In the genomic region with DNA sequence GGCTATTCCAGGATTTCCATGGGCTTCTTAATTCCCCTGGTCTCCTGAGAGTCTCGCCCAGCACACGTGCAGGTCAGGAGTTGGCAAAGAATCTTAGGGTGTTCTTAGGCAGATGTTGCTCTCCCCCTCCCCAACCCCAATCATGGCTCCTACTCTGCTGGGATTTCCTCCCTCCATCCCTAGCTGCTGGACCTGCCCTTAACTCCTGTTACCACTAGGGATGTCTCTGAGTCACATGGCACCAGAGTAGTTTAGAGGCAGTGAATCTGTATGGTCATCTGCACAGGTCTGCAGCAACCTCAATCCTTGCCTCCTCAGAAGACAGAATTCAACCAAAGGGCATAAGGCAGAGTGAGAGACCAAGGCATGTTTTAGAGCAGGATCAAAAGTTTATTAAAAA, we compare ENCODE assay signal across 20 cellular contexts. TPM values are rescaled to one million over a fixed set of nuclear protein-coding genes. Genes with fewer than 3 reads are reported as not detected.
DNase-seq lines count a peak whose midpoint lies in the region; ATAC-seq and TF ChIP-seq lines count a peak whose summit lies in the region.
"Had no signal": no experiment of that assay in that cellular context is flagged by ENCODE, and none has a peak within 500 bp of the region (broad histone marks: within the 10 kb centered on the region; RNA-seq: fewer than 3 reads in every experiment).

No MANE protein-coding gene starts in this region.

- H3K18ac ChIP-seq in H9 (ENCODE audit: insufficient read length, low read depth, low read length), result no peak overlapping the region

- H3K23ac ChIP-seq in H9 (ENCODE audit: insufficient read length, low read depth, low read length), result no peak overlapping the region

- WGBS in H9 (ENCODE audit: extremely low coverage, insufficient read length, low lambda C conversion rate), result no CpG with 5 or more reads among the region's 2 CpGs
- 89 to 95% methylated on average over 2 of the region's 2 CpGs for WGBS in tibial nerve, 2 donors

- H2BK15ac ChIP-seq in H9 (ENCODE audit: low read depth, low read length), result no peak overlapping the region

- no peak for TF ChIP-seq EP300 in tibial nerve (IDR thresholded peaks at IDR 0.05)

- H2BK20ac ChIP-seq in H9 (ENCODE audit: low read depth, low read length, poor library complexity, severe bottlenecking), result no peak overlapping the region

- no peak overlapping the region for H2BK12ac ChIP-seq in H9 (ENCODE audit: insufficient read length, low read depth, low read length)

- no peak overlapping the region for H3K9ac ChIP-seq in H9 (ENCODE audit: extremely low read depth, insufficient read length, low read length)

- POLR2A ChIA-PET in AG04449 (lab: Yijun Ruan, JAX), result no interaction called here

- H3K9me3 Mint-ChIP-seq in H9, result peaks cover 5 to 13% of the 10 kb centered on the region in 2 experiments; a peak in 4 of 5 replicates
- H3K9me3 Mint-ChIP-seq: type B pancreatic cell had no signal

- no peak for ATAC-seq in HG02938 (IDR thresholded peaks at IDR 0.05; ENCODE audit: unreplicated experiment)
- ATAC-seq: activated CD8-positive, alpha-beta T cell treated with anti-CD3 and anti-CD28 coated beads, Interleukin-2, amount 10 ng/mL, durations not matched to agents 7 days and 5 days; activated naive CD8-positive, alpha-beta T cell treated with anti-CD3 and anti-CD28 coated beads, Interleukin-2, amount 50 U/mL, for 24 hours; naive thymus-derived CD8-positive, alpha-beta T cell; stimulated activated memory B cell treated with anti-CD40 and anti-IgM and Interleukin-4, amounts not matched to agents 10 μg/mL and 1 μg/mL and 100 μg/mL, for 72 hours had no signal

- peak; percentile 26 for TF ChIP-seq CTCF in AG04449 (IDR thresholded peaks at IDR 0.05; ENCODE audit: insufficient read depth, low read length, missing control alignments)
- peak; percentile 37 for TF ChIP-seq CTCF in H9 (conservative IDR thresholded peaks at IDR 0.05)
- peak; percentile 9 for TF ChIP-seq CTCF in astrocyte of the cerebellum (IDR thresholded peaks at IDR 0.05; ENCODE audit: low read depth, low read length, missing control alignments)
- no peak for TF ChIP-seq CTCF in GM13977 (IDR thresholded peaks at IDR 0.05; ENCODE audit: extremely low read depth, insufficient read depth, missing control alignments)
- no peak for TF ChIP-seq CTCF in tibial nerve (IDR thresholded peaks at IDR 0.05)

- H3K9me3 ChIP-seq in H9 (ENCODE audit: control insufficient read depth, low read depth, low read length) (no peaks in the 10 kb centered on the region), tibial nerve (peaks cover 0 to 18% (median 0%) of the 10 kb centered on the region in 4 donors)
- H3K9me3 ChIP-seq: Caco-2 had no signal

- CTCF ChIA-PET in AG04449 (lab: Yijun Ruan, JAX), result interaction anchor here (4.6 to 7.6 kb wide), 2 partner anchors 15 to 136 kb away, joined by 30 to 42 read pairs; no protein-coding TSS in a partner anchor

- H3K4ac ChIP-seq in H9 (ENCODE audit: low read depth, low read length), result no peak overlapping the region

- no peak overlapping the region for H2AK5ac ChIP-seq in H9 (ENCODE audit: insufficient read length, low read length)

- H3K4me3 ChIP-seq in AG04449 (ENCODE audit: low read depth, low read length) (no peak overlapping the region), astrocyte of the cerebellum (ENCODE audit: low read depth, low read length) (no peak overlapping the region), tibial nerve (no peak overlapping the region)

- no peak overlapping the region for H3K4me2 ChIP-seq in H9 (ENCODE audit: insufficient read depth, insufficient read length, low read length)

- H3T11ph ChIP-seq in H9 (ENCODE audit: low read length), result no peak overlapping the region

- H3K27me3 ChIP-seq in H9 (ENCODE audit: insufficient read depth, low read length), result no peaks in the 10 kb centered on the region
- no peaks in the 10 kb centered on the region for H3K27me3 ChIP-seq in tibial nerve

- no peak overlapping the region for H2BK5ac ChIP-seq in H9 (ENCODE audit: insufficient read length, low read length)

- no peak overlapping the region for H4K5ac ChIP-seq in H9 (ENCODE audit: insufficient read length, low read depth, low read length)

- no peak overlapping the region for H3K56ac ChIP-seq in H9 (ENCODE audit: insufficient read length, low read depth, low read length)

- H4K8ac ChIP-seq in H9 (replicated peaks; ENCODE audit: insufficient read length, low read depth, low read length), result no peak overlapping the region

- H2BK120ac ChIP-seq in H9 (ENCODE audit: low read depth, low read length, poor library complexity, severe bottlenecking), result no peak overlapping the region

- no peaks in the 10 kb centered on the region for H3K23me2 ChIP-seq in H9 (ENCODE audit: insufficient read length, low read depth, low read length, poor library complexity, severe bottlenecking)

- H3K27ac Mint-ChIP-seq in H9, result no peak overlapping the region
- H3K27ac Mint-ChIP-seq: activated CD8-positive, alpha-beta T cell treated with anti-CD3 and anti-CD28 coated beads, Interleukin-2, amount 10 ng/mL, durations not matched to agents 7 days and 5 days; activated naive CD8-positive, alpha-beta T cell treated with anti-CD3 and anti-CD28 coated beads, Interleukin-2, amount 50 U/mL, for 24 hours; activated T-helper 1 cell treated with anti-CD3 and anti-CD28 coated beads, Interleukin-12 subunit alpha, Interleukin-12 subunit beta, Interleukin-2, Interleukin-4 antibody, amounts not matched to agents 30 ng/mL and 10 ng/mL and 1 ng/mL, durations not matched to agents 14 hours and 24 hours and 36 hours; stimulated activated memory B cell treated with anti-CD40 and anti-IgM and Interleukin-4, amounts not matched to agents 10 μg/mL and 1 μg/mL and 100 μg/mL, for 72 hours; type B pancreatic cell had no signal

- H4K91ac ChIP-seq in H9 (ENCODE audit: insufficient read length, low read depth, low read length), result no peak overlapping the region

- H3K4me3 Mint-ChIP-seq in H9, result no peak overlapping the region
- H3K4me3 Mint-ChIP-seq: activated CD8-positive, alpha-beta T cell treated with anti-CD3 and anti-CD28 coated beads, Interleukin-2, amount 10 ng/mL, durations not matched to agents 7 days and 5 days; activated naive CD8-positive, alpha-beta T cell treated with anti-CD3 and anti-CD28 coated beads, Interleukin-2, amount 50 U/mL, for 24 hours; activated T-helper 1 cell treated with anti-CD3 and anti-CD28 coated beads, Interleukin-12 subunit alpha, Interleukin-12 subunit beta, Interleukin-2, Interleukin-4 antibody, amounts not matched to agents 30 ng/mL and 10 ng/mL and 1 ng/mL, durations not matched to agents 14 hours and 24 hours and 36 hours; stimulated activated memory B cell treated with anti-CD40 and anti-IgM and Interleukin-4, amounts not matched to agents 10 μg/mL and 1 μg/mL and 100 μg/mL, for 72 hours; type B pancreatic cell had no signal

- in situ Hi-C loops in astrocyte of the cerebellum (cut with HindIII; ENCODE audit: low sequenced_read_pairs), result no loop called here
- in situ Hi-C loops in GM13977 (cut with MboI; ENCODE audit: low pct_unique_long_range_greater_than_20kb, low sequenced_read_pairs, unreplicated experiment), result no loop called here

- peaks cover 5% of the 10 kb centered on the region in 2 experiments for H3K4me1 Mint-ChIP-seq in H9
- H3K4me1 Mint-ChIP-seq: activated naive CD8-positive, alpha-beta T cell treated with anti-CD3 and anti-CD28 coated beads, Interleukin-2, amount 50 U/mL, for 24 hours had no signal

- H2AFZ ChIP-seq in H9 (ENCODE audit: low read length), result no peak overlapping the region

- TF ChIP-seq POLR2A in tibial nerve (IDR thresholded peaks at IDR 0.05), result no peak

- H3K27ac ChIP-seq in H9 (ENCODE audit: insufficient read length, low read depth, low read length) (no peak overlapping the region), tibial nerve (no peak overlapping the region)

- no peaks in the 10 kb centered on the region for H3K79me1 ChIP-seq in H9 (ENCODE audit: insufficient read depth, low read depth, low read length, poor library complexity, severe bottlenecking)

- no peaks in the 10 kb centered on the region for H3K36me3 ChIP-seq in tibial nerve

- no peaks in the 10 kb centered on the region for H3K79me2 ChIP-seq in H9 (ENCODE audit: insufficient read depth, low read length)

- H4K20me1 ChIP-seq in H9 (ENCODE audit: control insufficient read depth, insufficient read depth, insufficient read length), result no peaks in the 10 kb centered on the region

- no peak overlapping the region for H3K14ac ChIP-seq in H9 (ENCODE audit: insufficient read depth, low read length)

- peaks cover 7% of the 10 kb centered on the region; the same call in 1 of the 2 replicates for H3K27me3 Mint-ChIP-seq in H9 (ENCODE audit: low read depth)
- H3K27me3 Mint-ChIP-seq: stimulated activated memory B cell treated with anti-CD40 and anti-IgM and Interleukin-4, amounts not matched to agents 10 μg/mL and 1 μg/mL and 100 μg/mL, for 72 hours; type B pancreatic cell had no signal

- DNase-seq in AG04449 (ENCODE audit: low read depth, low spot score) (no peak), H9 (no peak), astrocyte of the cerebellum (ENCODE audit: low read depth) (no peak), hepatic stellate cell (ENCODE audit: low spot score) (peak; percentile 31), GM13977 (ENCODE audit: low spot score) (no peak), D341Med (ENCODE audit: low spot score) (no peak), tibial nerve (ENCODE audit: low spot score in 2 of 2) (no peak)
- DNase-seq: activated CD8-positive, alpha-beta T cell treated with anti-CD3 and anti-CD28 coated beads, Interleukin-2, amount 10 ng/mL, durations not matched to agents 7 days and 5 days; activated naive CD8-positive, alpha-beta T cell treated with anti-CD3 and anti-CD28 coated beads, Interleukin-2, amount 50 U/mL, for 24 hours; Caco-2; erythroblast; hippocampal formation; naive thymus-derived CD8-positive, alpha-beta T cell; NCI-H510A treated with DMSO at 0.1 percent for 48 hours; small intestine had no signal

- peaks cover 0 to 2% (median 0%) of the 10 kb centered on the region in 3 experiments; a peak in 2 of 7 replicates for H3K36me3 Mint-ChIP-seq in H9 (ENCODE audit: insufficient read depth in 1 of 3, low read depth in 3 of 3)
- H3K36me3 Mint-ChIP-seq: naive thymus-derived CD8-positive, alpha-beta T cell; type B pancreatic cell had no signal

- H3K4me1 ChIP-seq in H9 (ENCODE audit: insufficient read depth, low read length) (no peaks in the 10 kb centered on the region), tibial nerve (no peaks in the 10 kb centered on the region)

RNA-seq across cellular contexts. Expression of gene CHST3, which starts 51.8 kb away (rescaled TPM):
- total RNA-seq in H9 (2021) (6.0 and 6.1 TPM in 2 replicates), tibial nerve (10 to 100 TPM; 41.2 to 56.4 (median 47.4) TPM)
- total RNA-seq: activated CD8-positive, alpha-beta T cell treated with anti-CD3 and anti-CD28 coated beads, Interleukin-2, amount 10 ng/mL, durations not matched to agents 7 days and 5 days; naive thymus-derived CD8-positive, alpha-beta T cell; OCI-LY7 had no signal

Comparison
In these comparisons a context has a peak if more than half of its experiments do, and no peak if none do; other contexts are left out.
1. CTCF ChIP-seq: peak in AG04449 (single experiment), H9 (single experiment) and astrocyte of the cerebellum (single experiment); none in GM13977 (single experiment) and tibial nerve (0 of 5).